In the genomic region with DNA sequence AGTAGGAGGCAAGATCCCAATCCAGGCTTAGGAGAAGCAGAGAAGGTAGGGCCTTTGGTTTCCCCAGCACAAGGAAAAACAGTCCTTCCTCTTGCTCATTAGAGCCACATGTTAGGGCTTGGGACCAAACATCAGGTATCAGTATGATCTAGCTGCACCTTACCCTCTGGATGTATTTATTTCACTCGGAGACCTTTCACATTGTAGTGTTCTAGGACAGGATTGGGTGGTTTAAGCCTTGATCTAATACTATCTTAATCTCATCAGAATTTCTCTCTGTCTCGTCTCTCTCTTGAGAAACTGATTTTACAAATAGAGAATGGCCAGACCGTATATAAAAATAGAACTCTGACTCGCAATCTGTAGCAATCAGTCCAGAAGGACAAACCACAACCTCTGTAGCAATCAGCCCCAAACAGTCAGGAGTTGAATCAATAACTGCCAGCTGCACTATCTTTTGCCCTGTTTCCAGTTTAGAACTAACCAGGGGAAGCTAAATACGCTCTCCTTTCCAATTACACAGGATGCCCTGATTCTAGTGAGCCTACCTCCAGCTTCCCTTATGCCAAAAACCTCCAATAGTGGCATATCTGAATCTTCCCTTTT, we compare ENCODE assay signal across 1 cellular context.
TF ChIP-seq lines count a peak whose summit lies in the region.

No MANE protein-coding gene starts in this region.

TF ChIP-seq in IMR-90, 13 proteins besides CTCF, POLR2A, EP300 and RAD21 (continued from another document):
- TF ChIP-seq NFE2L2 (IDR thresholded peaks at IDR 0.05; ENCODE audit: low read depth, low read length) (no peak), CHD1 (IDR thresholded peaks at IDR 0.05; ENCODE audit: low read depth, low read length) (no peak), RFX5 (IDR thresholded peaks at IDR 0.05; ENCODE audit: low read depth, low read length) (no peak), RCOR1 (IDR thresholded peaks at IDR 0.05; ENCODE audit: insufficient replicate concordance, low read length) (no peak), CEBPB (IDR thresholded peaks at IDR 0.05; ENCODE audit: low read depth, low read length) (no peak), MAFK (IDR thresholded peaks at IDR 0.05; ENCODE audit: low read depth, low read length) (no peak)
- TF ChIP-seq, protein P1, sequence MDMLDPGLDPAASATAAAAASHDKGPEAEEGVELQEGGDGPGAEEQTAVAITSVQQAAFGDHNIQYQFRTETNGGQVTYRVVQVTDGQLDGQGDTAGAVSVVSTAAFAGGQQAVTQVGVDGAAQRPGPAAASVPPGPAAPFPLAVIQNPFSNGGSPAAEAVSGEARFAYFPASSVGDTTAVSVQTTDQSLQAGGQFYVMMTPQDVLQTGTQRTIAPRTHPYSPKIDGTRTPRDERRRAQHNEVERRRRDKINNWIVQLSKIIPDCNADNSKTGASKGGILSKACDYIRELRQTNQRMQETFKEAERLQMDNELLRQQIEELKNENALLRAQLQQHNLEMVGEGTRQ (IDR thresholded peaks at IDR 0.05; ENCODE audit: low read depth, low read length) = no peak
TF ChIP-seq in IMR-90: peak in this region for 0.
